In the genomic region with DNA sequence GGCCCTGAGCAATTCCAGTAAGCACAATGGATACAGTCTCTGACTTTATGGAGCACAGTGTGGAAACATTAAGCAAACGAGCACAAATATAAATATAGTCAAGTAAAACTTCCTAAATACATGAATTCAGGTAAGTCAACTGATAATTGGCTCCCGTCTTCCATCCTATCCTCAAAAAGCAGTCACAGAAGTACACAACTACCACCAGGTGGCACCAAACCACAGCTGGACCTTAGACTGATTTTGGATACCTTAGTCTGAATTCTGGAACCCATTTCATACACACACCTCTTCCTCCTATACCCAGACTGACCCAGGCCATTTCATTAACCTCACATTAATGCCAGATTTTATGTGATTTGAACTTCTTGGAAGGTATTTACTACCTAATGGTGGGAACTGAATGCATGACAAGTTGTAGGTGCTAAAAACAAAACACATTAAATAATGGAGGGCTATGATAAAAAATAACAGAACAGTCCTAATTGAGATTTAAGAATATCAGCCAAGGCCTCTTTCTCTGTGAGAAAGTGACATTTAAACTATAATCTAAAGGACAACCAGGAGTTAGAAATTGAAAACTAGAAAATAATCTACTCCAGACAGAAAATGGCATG, we compare ENCODE assay signal across 8 cellular contexts.
A peak's percentile ranks its signal among the peaks of the same experiment; 100 is the strongest.
DNase-seq lines count a peak whose midpoint lies in the region; ATAC-seq and TF ChIP-seq lines count a peak whose summit lies in the region.

No MANE protein-coding gene starts in this region.

- DNase-seq in BE2C (peak; percentile 78), NCI-H526 treated with DMSO at 0.1 percent for 48 hours (lab: John Stamatoyannopoulos, UW) (peak; percentile 73), dorsolateral prefrontal cortex (peak in 9 of 10 donors; percentile 30 to 72 (median 63)), medulla oblongata (ENCODE audit: extremely low spot score) (peak; percentile 95)
- DNase-seq in activated CD4-positive, alpha-beta T cell treated with anti-CD3 and anti-CD28 coated beads, Interleukin-2, amount 50 U/mL, for 1 hour, result peak; percentile 69
- DNase-seq in stimulated activated CD8-positive, alpha-beta memory T cell treated with anti-CD3 and anti-CD28 coated beads, Interleukin-15, amount 100 ng/mL, for 48 hours (ENCODE audit: low read depth in 2 of 2), result peak; percentile 16 to 44

- no peaks in the 10 kb centered on the region for H3K36me3 ChIP-seq in BE2C

- peak overlapping the region in 8 of 59 donors; percentile 1 to 39 (median 12) for H3K27ac ChIP-seq in dorsolateral prefrontal cortex

- ATAC-seq in GM19025 (IDR thresholded peaks at IDR 0.05; ENCODE audit: low read depth, unreplicated experiment) (peak; percentile 83), HG03520 (IDR thresholded peaks at IDR 0.05; ENCODE audit: unreplicated experiment) (peak; percentile 69)

- intact Hi-C loops in dorsolateral prefrontal cortex (cut with DNase I), result loop anchor here (5.0 kb wide), 2 partner anchors 78 to 198 kb away; partner anchors contain the start of gene ELF2 (in 1 of the 2)

- TF ChIP-seq CTCF in BE2C (IDR thresholded peaks at IDR 0.05; ENCODE audit: low read depth, low read length) (peak; percentile 95), dorsolateral prefrontal cortex (IDR thresholded peaks at IDR 0.05 in 54 of 56, conservative IDR thresholded peaks at IDR 0.05 in 2 of 56; ENCODE audit: low read depth in 1 of 56, partially characterized antibody in 56 of 56) (peak; percentile 67 to 94 (median 89))

- H3K27me3 ChIP-seq in BE2C, result no peaks in the 10 kb centered on the region
- no peaks in the 10 kb centered on the region for H3K27me3 ChIP-seq in dorsolateral prefrontal cortex

- H3K9me3 ChIP-seq in BE2C, result no peaks in the 10 kb centered on the region

- H3K4me1 ChIP-seq in BE2C, result no peaks in the 10 kb centered on the region

- H3K4me3 ChIP-seq in BE2C (ENCODE audit: low read depth, low read length) (no peak overlapping the region), dorsolateral prefrontal cortex (no peak overlapping the region)

Comparison
In these comparisons a context has a peak if more than half of its experiments do, and no peak if none do; other contexts are left out.
1. DNase-seq: peak in every context shown above with its lines; median percentile 95 in medulla oblongata; 78 in BE2C; 73 in NCI-H526 treated with DMSO at 0.1 percent for 48 hours; 69 in activated CD4-positive, alpha-beta T cell treated with anti-CD3 and anti-CD28 coated beads, Interleukin-2, amount 50 U/mL, for 1 hour; 63 in dorsolateral prefrontal cortex; 30 in stimulated activated CD8-positive, alpha-beta memory T cell treated with anti-CD3 and anti-CD28 coated beads, Interleukin-15, amount 100 ng/mL, for 48 hours.